ENCODE assay signal across 10 cellular contexts in genomic region chr22:20965104-20965887, GRCh38. TPM values are rescaled to one million over a fixed set of nuclear protein-coding genes. Genes with fewer than 3 reads are reported as not detected.
DNase-seq lines count a peak whose midpoint lies in the region; ATAC-seq, FAIRE-seq and TF ChIP-seq lines count a peak whose summit lies in the region.
"Had no signal": no experiment of that assay in that cellular context is flagged by ENCODE, and none has a peak within 500 bp of the region (broad histone marks: within the 10 kb centered on the region; RNA-seq: fewer than 3 reads in every experiment).

No MANE protein-coding gene starts in this region.

- TF ChIP-seq CTCF in BE2C (IDR thresholded peaks at IDR 0.05; ENCODE audit: low read depth, low read length) (no peak), RWPE2 (IDR thresholded peaks at IDR 0.05; ENCODE audit: poor library complexity, severe bottlenecking) (no peak), foreskin fibroblast (IDR thresholded peaks at IDR 0.05; ENCODE audit: low read depth, low read length) (no peak), pancreas (IDR thresholded peaks at IDR 0.05) (no peak), PC-9 (conservative IDR thresholded peaks at IDR 0.05) (no peak)

- 11 to 14% methylated on average over 42 to 65 of the region's 65 CpGs for WGBS in pancreas, 2 donors

- H3K4me1 ChIP-seq in BE2C (peaks cover 3% of the 10 kb centered on the region), RWPE2 (ENCODE audit: insufficient read depth, poor library complexity, severe bottlenecking) (peaks cover 6% of the 10 kb centered on the region), pancreas (peaks cover 0 to 4% (median 0%) of the 10 kb centered on the region in 3 donors), PC-9 (replicated peaks; ENCODE audit: insufficient read depth) (no peaks in the 10 kb centered on the region)

- H3K9me3 ChIP-seq in BE2C (no peaks in the 10 kb centered on the region), RWPE2 (ENCODE audit: severe bottlenecking) (no peaks in the 10 kb centered on the region), pancreas (no peaks in the 10 kb centered on the region), PC-9 (ENCODE audit: insufficient read depth, low read depth) (no peaks in the 10 kb centered on the region)

- H3K9me2 ChIP-seq in PC-9 (ENCODE audit: insufficient read depth): no peaks in the 10 kb centered on the region

- H2AFZ ChIP-seq in PC-9: no peak overlapping the region

- BruUV-seq in PC-9 (replicated peaks; lab: Mats Ljungman, UMichigan): no TSS peak

- H3K27ac ChIP-seq in RWPE2 (ENCODE audit: poor library complexity, severe bottlenecking): no peak overlapping the region
- H3K27ac ChIP-seq in pancreas: no peak overlapping the region
- H3K27ac ChIP-seq in PC-9: no peak overlapping the region

- FAIRE-seq in pancreas (lab: Jason Lieb, UNC): no peak

- CTCF ChIA-PET in PC-9 (lab: Charles Lee): no interaction called here

- no peaks in the 10 kb centered on the region for H3K79me2 ChIP-seq in PC-9 (ENCODE audit: low read depth)

- POLR2A ChIA-PET in PC-9 (lab: Charles Lee; ENCODE audit: unreplicated experiment): no interaction called here

- H3K36me3 ChIP-seq in BE2C (no peaks in the 10 kb centered on the region), RWPE2 (ENCODE audit: low read depth) (no peaks in the 10 kb centered on the region), pancreas (no peaks in the 10 kb centered on the region), PC-9 (ENCODE audit: low read depth) (no peaks in the 10 kb centered on the region)

- H3K27me3 ChIP-seq in BE2C (peaks cover 11% of the 10 kb centered on the region), RWPE2 (ENCODE audit: insufficient read depth, poor library complexity, severe bottlenecking) (no peaks in the 10 kb centered on the region), pancreas (no peaks in the 10 kb centered on the region), PC-9 (ENCODE audit: insufficient read depth, low read depth) (no peaks in the 10 kb centered on the region)

- peak overlapping the region; percentile 36 for H3K4me3 ChIP-seq in BE2C (ENCODE audit: low read depth, low read length)
- peak overlapping the region; percentile 27 for H3K4me3 ChIP-seq in RWPE2 (ENCODE audit: severe bottlenecking)
- peak overlapping the region; percentile 10 to 35 for H3K4me3 ChIP-seq in foreskin fibroblast (ENCODE audit: low read depth in 1 of 2, low read length in 2 of 2)
- peak overlapping the region in 3 of 4 donors; percentile 4 to 46 (median 37) for H3K4me3 ChIP-seq in pancreas
- H3K4me3 ChIP-seq in PC-9: no peak overlapping the region

- DNase-seq in BE2C (no peak), RWPE2 (ENCODE audit: low spot score) (no peak), foreskin fibroblast (peak in 1 of 2 donors; percentile 28), pancreas (peak in 2 of 6 donors; percentile 49 to 80), PC-9 (no peak)
- DNase-seq: left cardiac atrium had no signal

- H4K20me1 ChIP-seq in PC-9 (ENCODE audit: insufficient read depth): no peaks in the 10 kb centered on the region

- intact Hi-C loops in pancreas (cut with DNase I) (no loop called here), PC-9 (cut with micrococcal nuclease; ENCODE audit: unreplicated experiment) (no loop called here)

- no peak for ATAC-seq in RWPE2 (ENCODE audit: low read depth)
- peak; percentile 14 to 59 (median 42) for ATAC-seq in pancreas
- no peak for ATAC-seq in HG03460 (IDR thresholded peaks at IDR 0.05; ENCODE audit: unreplicated experiment)
- ATAC-seq in GM19467 (IDR thresholded peaks at IDR 0.05; ENCODE audit: unreplicated experiment): no peak
- no peak for ATAC-seq in HG03280 (IDR thresholded peaks at IDR 0.05; ENCODE audit: unreplicated experiment)

- no peak overlapping the region for H3K4me2 ChIP-seq in PC-9

- H3F3A ChIP-seq in PC-9 (ENCODE audit: insufficient read depth, low read depth): no peaks in the 10 kb centered on the region; the same call in 1 of the 2 replicates

RNA-seq across cellular contexts. Expression of gene AIFM3, which starts 1.8 kb away (rescaled TPM):
- polyA plus RNA-seq in BE2C (2012; ENCODE audit: insufficient read depth, insufficient read length, low read depth): 3.2 TPM
- 1 to 10 TPM in 4 of 6 donors, under 1 TPM in 2; 0.63 to 2.3 (median 1.1) TPM for total RNA-seq in pancreas
- 1 to 10 TPM; 1.4 to 4.5 TPM for polyA plus RNA-seq in pancreas
- 6.9 and 7.4 TPM in 2 replicates for total RNA-seq in PC-9 (2021)
- total RNA-seq: LHCN-M2 had no signal

RNA-seq across cellular contexts. Expression of gene LZTR1, which starts 16.8 kb away (rescaled TPM):
- polyA plus RNA-seq in BE2C (2012; ENCODE audit: insufficient read depth, insufficient read length, low read depth): 142 TPM
- total RNA-seq in pancreas: 10 to 100 TPM; 15.0 to 42.0 (median 21.8) TPM
- 10 to 100 TPM; 53.4 to 56.2 TPM for polyA plus RNA-seq in pancreas
- 23.2 and 23.4 TPM in 2 replicates for total RNA-seq in PC-9 (2021)

RNA-seq across cellular contexts. Expression of gene THAP7, which starts 36.6 kb away (rescaled TPM):
- polyA plus RNA-seq in BE2C (2012; ENCODE audit: insufficient read depth, insufficient read length, low read depth): 136 TPM
- total RNA-seq in pancreas (10 to 100 TPM in 5 of 6 donors, 1 to 10 TPM in 1; 9.0 to 16.0 (median 13.0) TPM), PC-9 (2021) (16.4 and 17.0 TPM in 2 replicates)
- 10 to 100 TPM; 52.1 to 54.9 TPM for polyA plus RNA-seq in pancreas

RNA-seq across cellular contexts. Expression of gene CRKL, which starts 48.1 kb away (rescaled TPM):
- 51.2 TPM for polyA plus RNA-seq in BE2C (2012; ENCODE audit: insufficient read depth, insufficient read length, low read depth)
- total RNA-seq in pancreas (10 to 100 TPM; 15.8 to 29.4 (median 20.9) TPM), PC-9 (2021) (45.8 and 49.7 TPM in 2 replicates)
- 10 to 100 TPM in 1 of 2 donors, 1 to 10 TPM in 1; 9.1 to 13.3 TPM for polyA plus RNA-seq in pancreas

RNA-seq across cellular contexts. Expression of gene P2RX6, which starts 49.7 kb away (rescaled TPM):
- polyA plus RNA-seq in BE2C (2012; ENCODE audit: insufficient read depth, insufficient read length, low read depth): 11.2 TPM
- total RNA-seq in pancreas (under 1 TPM in 5 of 6 donors, not detected in 1; 0.09 to 0.40 (median 0.37) TPM), PC-9 (2021) (2.4 and 2.7 TPM in 2 replicates)
- 1 to 10 TPM in 1 of 2 donors, under 1 TPM in 1; 0.57 to 2.9 TPM for polyA plus RNA-seq in pancreas

Comparison
In these comparisons a context has a peak if more than half of its experiments do, and no peak if none do; other contexts are left out.
1. ATAC-seq: peak in pancreas (4 of 4); none in RWPE2 (single experiment), HG03460 (single experiment), GM19467 (single experiment) and HG03280 (single experiment).